In genomic region chr9:27421567-27421966, GRCh38 we compare ENCODE assay signal across 30 cellular contexts.
A peak's percentile ranks its signal among the peaks of the same experiment; 100 is the strongest.
DNase-seq lines count a peak whose midpoint lies in the region; ATAC-seq and TF ChIP-seq lines count a peak whose summit lies in the region.
"Had no signal": no experiment of that assay in that cellular context is flagged by ENCODE, and none has a peak within 500 bp of the region (broad histone marks: within the 10 kb centered on the region; RNA-seq: fewer than 3 reads in every experiment).

No MANE protein-coding gene starts in this region.

- H3K27ac Mint-ChIP-seq in activated B cell treated with CpG ODN at 0.5 μM for 24 hours: peak overlapping the region; percentile 42
- no peak overlapping the region for H3K27ac Mint-ChIP-seq in CD8-positive, alpha-beta memory T cell
- H3K27ac Mint-ChIP-seq: activated CD8-positive, alpha-beta T cell treated with anti-CD3 and anti-CD28 coated beads for 36 hours; activated naive CD4-positive, alpha-beta T cell treated with anti-CD3 and anti-CD28 coated beads, Interleukin-2, amount 50 U/mL, for 24 hours; activated T-helper 17 cell treated with anti-CD3 and anti-CD28 coated beads, Interleukin-2, amount 50 U/mL, for 72 hours; HFFc6; naive thymus-derived CD4-positive, alpha-beta T cell; progenitor cell of endocrine pancreas; T-helper 2 cell treated with Interferon-gamma antibody and Interleukin-4, amounts not matched to agents 5 μg/mL and 100 μg/mL, for 36 hours had no signal

- ATAC-seq in activated B cell treated with CpG ODN at 0.5 μM for 24 hours (ENCODE audit: low read depth) (no peak), GM21515 (IDR thresholded peaks at IDR 0.05; ENCODE audit: unreplicated experiment) (no peak), Right ventricle myocardium inferior (no peak)
- ATAC-seq: activated CD8-positive, alpha-beta T cell treated with anti-CD3 and anti-CD28 coated beads for 36 hours; activated T-helper 17 cell treated with anti-CD3 and anti-CD28 coated beads, Interleukin-2, amount 50 U/mL, for 72 hours; left ventricle myocardium superior; naive thymus-derived CD4-positive, alpha-beta T cell; PC-3; right lobe of liver had no signal

- no peaks in the 10 kb centered on the region for H3K36me3 ChIP-seq in H7 (replicated peaks; ENCODE audit: control insufficient read depth, insufficient read depth, low read length)
- H3K36me3 ChIP-seq in CD8-positive, alpha-beta memory T cell (ENCODE audit: insufficient read depth, low read length): no peaks in the 10 kb centered on the region
- H3K36me3 ChIP-seq: neutrophil, right lobe of liver, thyroid gland had no signal

- DNase-seq in H7 (peak; percentile 13), activated B cell treated with CpG ODN at 0.5 μM for 24 hours (no peak), iPS-NIHi11 (ENCODE audit: low spot score) (peak; percentile 17), substantia nigra (lab: John Stamatoyannopoulos, UW) (no peak), Right ventricle myocardium inferior (ENCODE audit: missing footprints) (no peak)
- DNase-seq in CD8-positive, alpha-beta memory T cell: no peak
- DNase-seq: activated CD8-positive, alpha-beta T cell treated with anti-CD3 and anti-CD28 coated beads for 36 hours; amniotic stem cell; COR-L47; effector CD4-positive, alpha-beta T cell; HFFc6; KG1; left ventricle myocardium superior; naive thymus-derived CD4-positive, alpha-beta T cell; NCI-H1417; NCI-H2081; NCI-H2227 treated with DMSO at 0.1 percent for 48 hours; NCI-H69; PC-3; right lobe of liver; SHP77; stomach; thyroid gland had no signal

- no peaks in the 10 kb centered on the region for H3K27me3 ChIP-seq in H7 (ENCODE audit: control insufficient read depth, insufficient read depth, low read length)
- no peaks in the 10 kb centered on the region for H3K27me3 ChIP-seq in CD8-positive, alpha-beta memory T cell (ENCODE audit: insufficient read depth, low read length, poor library complexity, severe bottlenecking)
- H3K27me3 ChIP-seq: BLaER1 treated with 17β-estradiol and CSF1 and Interleukin-3, amounts not matched to agents 10 nM and 100 nM; neutrophil; right lobe of liver; stomach; thyroid gland had no signal

- no peaks in the 10 kb centered on the region for H3K9me3 ChIP-seq in CD8-positive, alpha-beta memory T cell (ENCODE audit: low read length)
- H3K9me3 ChIP-seq: neutrophil, right lobe of liver, stomach, thyroid gland had no signal

- no peak for TF ChIP-seq CTCF in activated B cell treated with CpG ODN at 0.5 μM for 24 hours (IDR thresholded peaks at IDR 0.05)

- H3K27me3 Mint-ChIP-seq in activated B cell treated with CpG ODN at 0.5 μM for 24 hours: no peaks in the 10 kb centered on the region
- H3K27me3 Mint-ChIP-seq in CD8-positive, alpha-beta memory T cell: no peaks in the 10 kb centered on the region
- H3K27me3 Mint-ChIP-seq: activated CD8-positive, alpha-beta T cell treated with anti-CD3 and anti-CD28 coated beads for 36 hours; activated naive CD4-positive, alpha-beta T cell treated with anti-CD3 and anti-CD28 coated beads, Interleukin-2, amount 50 U/mL, for 24 hours; activated T-helper 17 cell treated with anti-CD3 and anti-CD28 coated beads, Interleukin-2, amount 50 U/mL, for 72 hours; naive thymus-derived CD4-positive, alpha-beta T cell; progenitor cell of endocrine pancreas had no signal

- H3K4me3 ChIP-seq in H7 (ENCODE audit: insufficient read depth, low read depth, low read length): no peak overlapping the region
- H3K4me3 ChIP-seq in CD8-positive, alpha-beta memory T cell (ENCODE audit: low read length): no peak overlapping the region
- H3K4me3 ChIP-seq: BLaER1 treated with 17β-estradiol and CSF1 and Interleukin-3, amounts not matched to agents 10 nM and 100 nM; right lobe of liver; stomach; thyroid gland had no signal

- intact Hi-C loops in activated B cell treated with CpG ODN at 0.5 μM for 24 hours (cut with micrococcal nuclease) (no loop called here), Right ventricle myocardium inferior (cut with DNase I) (no loop called here)

- peak overlapping the region; percentile 26 for H3K27ac ChIP-seq in substantia nigra (ENCODE audit: low read depth, low read length, poor library complexity, severe bottlenecking)
- H3K27ac ChIP-seq in CD8-positive, alpha-beta memory T cell (ENCODE audit: low read depth, low read length): no peak overlapping the region
- H3K27ac ChIP-seq: BLaER1 treated with 17β-estradiol and CSF1 and Interleukin-3, amounts not matched to agents 10 nM and 100 nM; neutrophil; right lobe of liver; stomach; thyroid gland had no signal

- H3K36me3 Mint-ChIP-seq in activated B cell treated with CpG ODN at 0.5 μM for 24 hours (ENCODE audit: low read depth): peaks cover 7% of the 10 kb centered on the region
- no peaks in the 10 kb centered on the region for H3K36me3 Mint-ChIP-seq in CD8-positive, alpha-beta memory T cell

- peaks cover 66% of the 10 kb centered on the region for H3K4me1 Mint-ChIP-seq in activated B cell treated with CpG ODN at 0.5 μM for 24 hours
- H3K4me1 Mint-ChIP-seq in CD8-positive, alpha-beta memory T cell: no peaks in the 10 kb centered on the region
- H3K4me1 Mint-ChIP-seq: activated naive CD4-positive, alpha-beta T cell treated with anti-CD3 and anti-CD28 coated beads, Interleukin-2, amount 50 U/mL, for 24 hours; activated T-helper 17 cell treated with anti-CD3 and anti-CD28 coated beads, Interleukin-2, amount 50 U/mL, for 72 hours had no signal

- H3K4me3 Mint-ChIP-seq in activated B cell treated with CpG ODN at 0.5 μM for 24 hours: no peak overlapping the region
- H3K4me3 Mint-ChIP-seq in CD8-positive, alpha-beta memory T cell: no peak overlapping the region
- H3K4me3 Mint-ChIP-seq: activated CD8-positive, alpha-beta T cell treated with anti-CD3 and anti-CD28 coated beads for 36 hours; activated naive CD4-positive, alpha-beta T cell treated with anti-CD3 and anti-CD28 coated beads, Interleukin-2, amount 50 U/mL, for 24 hours; activated T-helper 17 cell treated with anti-CD3 and anti-CD28 coated beads, Interleukin-2, amount 50 U/mL, for 72 hours; HFFc6; naive thymus-derived CD4-positive, alpha-beta T cell; T-helper 2 cell treated with Interferon-gamma antibody and Interleukin-4, amounts not matched to agents 5 μg/mL and 100 μg/mL, for 36 hours had no signal

- no peaks in the 10 kb centered on the region for H3K4me1 ChIP-seq in CD8-positive, alpha-beta memory T cell (ENCODE audit: insufficient read depth, low read length)
- H3K4me1 ChIP-seq: right lobe of liver had no signal

- CTCF ChIA-PET in activated B cell treated with CpG ODN at 0.5 μM for 24 hours (lab: Charles Lee): no interaction called here
- CTCF ChIA-PET in CD8-positive, alpha-beta memory T cell (lab: Charles Lee): no interaction called here

- POLR2A ChIA-PET in activated B cell treated with CpG ODN at 0.5 μM for 24 hours (lab: Charles Lee): interaction anchor here (0.7 kb wide), 1 partner anchor 62 kb away, joined by 3 read pairs; no protein-coding TSS in a partner anchor
- POLR2A ChIA-PET in CD8-positive, alpha-beta memory T cell (lab: Charles Lee): no interaction called here

- no peaks in the 10 kb centered on the region for H3K9me3 Mint-ChIP-seq in activated B cell treated with CpG ODN at 0.5 μM for 24 hours
- peaks cover 0 to 12% (median 0%) of the 10 kb centered on the region in 5 donors for H3K9me3 Mint-ChIP-seq in CD8-positive, alpha-beta memory T cell
- H3K9me3 Mint-ChIP-seq: activated CD8-positive, alpha-beta T cell treated with anti-CD3 and anti-CD28 coated beads for 36 hours; activated naive CD4-positive, alpha-beta T cell treated with anti-CD3 and anti-CD28 coated beads, Interleukin-2, amount 50 U/mL, for 24 hours; HFFc6; T-helper 2 cell treated with Interferon-gamma antibody and Interleukin-4, amounts not matched to agents 5 μg/mL and 100 μg/mL, for 36 hours had no signal

Comparison
In these comparisons a context has a peak if more than half of its experiments do, and no peak if none do; other contexts are left out.
1. DNase-seq: peak in H7 (single experiment) and iPS-NIHi11 (single experiment); none in activated B cell treated with CpG ODN at 0.5 μM for 24 hours (single experiment), substantia nigra (0 of 49), CD8-positive, alpha-beta memory T cell (0 of 5) and Right ventricle myocardium inferior (single experiment).